18 cellular contexts compared by ENCODE assay signal in the genomic region with DNA sequence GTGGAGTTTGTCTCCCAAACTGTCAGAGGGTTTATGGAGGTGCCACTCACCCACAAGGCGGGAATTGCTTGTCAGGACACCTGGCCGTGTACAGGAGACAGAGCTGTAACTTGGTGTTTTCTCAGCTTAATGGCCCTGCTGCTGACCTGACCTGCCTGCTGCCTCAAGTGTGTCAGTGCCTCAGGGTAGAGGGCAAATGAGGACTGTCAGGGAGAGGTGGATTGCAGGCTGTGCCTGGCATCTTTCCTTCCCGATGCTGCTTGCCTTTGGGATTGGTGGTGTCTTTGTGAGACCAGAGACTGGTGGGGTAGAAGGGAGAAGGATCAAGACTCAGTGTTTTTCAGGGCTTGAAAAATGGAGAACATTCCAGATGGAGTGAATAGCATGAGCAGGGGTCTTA. TPM values are rescaled to one million over a fixed set of nuclear protein-coding genes. Genes with fewer than 3 reads are reported as not detected.
DNase-seq lines count a peak whose midpoint lies in the region; ATAC-seq and TF ChIP-seq lines count a peak whose summit lies in the region.
"Had no signal": no experiment of that assay in that cellular context is flagged by ENCODE, and none has a peak within 500 bp of the region (broad histone marks: within the 10 kb centered on the region; RNA-seq: fewer than 3 reads in every experiment).

No MANE protein-coding gene starts in this region.

- no peak for TF ChIP-seq CTCF in left lung (IDR thresholded peaks at IDR 0.05)

- H3K27me3 ChIP-seq in left lung, result no peaks in the 10 kb centered on the region
- H3K27me3 ChIP-seq: MG63, upper lobe of left lung had no signal

- peak overlapping the region; percentile 2 for H3K27ac Mint-ChIP-seq in activated naive CD8-positive, alpha-beta T cell
- H3K27ac Mint-ChIP-seq in activated naive CD8-positive, alpha-beta T cell treated with anti-CD3 and anti-CD28 coated beads for 36 hours, result no peak overlapping the region
- H3K27ac Mint-ChIP-seq: nephron had no signal

- H3K27me3 Mint-ChIP-seq in activated naive CD8-positive, alpha-beta T cell, result no peaks in the 10 kb centered on the region
- no peaks in the 10 kb centered on the region for H3K27me3 Mint-ChIP-seq in activated naive CD8-positive, alpha-beta T cell treated with anti-CD3 and anti-CD28 coated beads for 36 hours

- H3K4me1 ChIP-seq in left lung, result no peaks in the 10 kb centered on the region
- H3K4me1 ChIP-seq: HAP-1 had no signal

- H3K36me3 Mint-ChIP-seq in activated naive CD8-positive, alpha-beta T cell, result no peaks in the 10 kb centered on the region
- H3K36me3 Mint-ChIP-seq in activated naive CD8-positive, alpha-beta T cell treated with anti-CD3 and anti-CD28 coated beads for 36 hours, result peaks cover 6% of the 10 kb centered on the region

- peaks cover 0 to 100% of the 10 kb centered on the region in 2 donors for H3K36me3 ChIP-seq in left lung

- no peak for ATAC-seq in GM19324 (IDR thresholded peaks at IDR 0.05; ENCODE audit: low FRiP score, unreplicated experiment)
- no peak for ATAC-seq in left lung
- no peak for ATAC-seq in stimulated activated naive CD8-positive, alpha-beta T cell treated with anti-CD3 and anti-CD28 coated beads, Interleukin-15, Interleukin-2, amounts not matched to agents 100 U/mL and 50 U/mL, for 24 hours
- ATAC-seq: HepG2 had no signal

- H3K9me3 ChIP-seq in left lung, result no peaks in the 10 kb centered on the region
- H3K9me3 ChIP-seq: HAP-1, MG63, upper lobe of left lung had no signal

- H3K27ac ChIP-seq in angular gyrus (ENCODE audit: low read depth, low read length) (peak overlapping the region; percentile 68), temporal lobe (ENCODE audit: low read depth, low read length) (peak overlapping the region; percentile 67), left lung (no peak overlapping the region)
- H3K27ac ChIP-seq: upper lobe of left lung had no signal

- DNase-seq in activated naive CD8-positive, alpha-beta T cell treated with anti-CD3 and anti-CD28 coated beads for 36 hours, result no peak
- DNase-seq in myocyte (ENCODE audit: low read depth), result peak; percentile 54
- DNase-seq in left lung, result no peak
- no peak for DNase-seq in stimulated activated naive CD8-positive, alpha-beta T cell treated with anti-CD3 and anti-CD28 coated beads, Interleukin-15, Interleukin-2, amounts not matched to agents 100 U/mL and 50 U/mL, for 24 hours
- DNase-seq: activated T-cell treated with anti-CD3 and anti-CD28 coated beads, Interleukin-2, amount 50 U/mL, for 1 hour; mesendoderm; MG63; NCI-H187; upper lobe of left lung had no signal

- intact Hi-C loops in left lung (cut with DNase I), result no loop called here

- no peak overlapping the region for H3K4me3 Mint-ChIP-seq in activated naive CD8-positive, alpha-beta T cell
- no peak overlapping the region for H3K4me3 Mint-ChIP-seq in activated naive CD8-positive, alpha-beta T cell treated with anti-CD3 and anti-CD28 coated beads for 36 hours

- no peaks in the 10 kb centered on the region for H3K4me1 Mint-ChIP-seq in activated naive CD8-positive, alpha-beta T cell (ENCODE audit: low read depth)
- H3K4me1 Mint-ChIP-seq in activated naive CD8-positive, alpha-beta T cell treated with anti-CD3 and anti-CD28 coated beads for 36 hours, result no peaks in the 10 kb centered on the region

- H3K9me3 Mint-ChIP-seq in activated naive CD8-positive, alpha-beta T cell (ENCODE audit: low read depth), result no peaks in the 10 kb centered on the region
- H3K9me3 Mint-ChIP-seq in activated naive CD8-positive, alpha-beta T cell treated with anti-CD3 and anti-CD28 coated beads for 36 hours, result no peaks in the 10 kb centered on the region
- H3K9me3 Mint-ChIP-seq: nephron had no signal

- H3K4me3 ChIP-seq in left lung, result no peak overlapping the region
- H3K4me3 ChIP-seq: HAP-1, MG63, upper lobe of left lung had no signal

RNA-seq across cellular contexts. Expression of a gene that starts 31.4 kb away (rescaled TPM):
- 1 to 10 TPM; 2.5 to 2.6 TPM for total RNA-seq in activated naive CD8-positive, alpha-beta T cell treated with anti-CD3 and anti-CD28 coated beads for 36 hours
- total RNA-seq in myocyte (20.8 and 25.5 TPM in 2 replicates), temporal lobe (2.0 TPM), left lung (10 to 100 TPM; 17.1 to 18.8 TPM)
- polyA plus RNA-seq in myocyte (2012), result 13.6 TPM

RNA-seq across cellular contexts. Expression of a gene that starts 31.6 kb away (rescaled TPM):
- total RNA-seq in activated naive CD8-positive, alpha-beta T cell treated with anti-CD3 and anti-CD28 coated beads for 36 hours, result 100 to 1,000 TPM; 139 to 144 TPM
- total RNA-seq in myocyte (7.0 and 13.9 TPM in 2 replicates), temporal lobe (3.2 TPM), left lung (1 to 10 TPM; 4.0 to 6.4 TPM)
- polyA plus RNA-seq in myocyte (2012), result 0.78 TPM
- total RNA-seq: bronchial epithelial cell, Daoy, HepG2 had no signal

Comparison
In these comparisons a context has a peak if more than half of its experiments do, and no peak if none do; other contexts are left out.
1. H3K27ac ChIP-seq: peak in angular gyrus (single experiment) and temporal lobe (single experiment); none in left lung (0 of 2).